Comparison of ENCODE assay signal across 35 cellular contexts in the genomic region with DNA sequence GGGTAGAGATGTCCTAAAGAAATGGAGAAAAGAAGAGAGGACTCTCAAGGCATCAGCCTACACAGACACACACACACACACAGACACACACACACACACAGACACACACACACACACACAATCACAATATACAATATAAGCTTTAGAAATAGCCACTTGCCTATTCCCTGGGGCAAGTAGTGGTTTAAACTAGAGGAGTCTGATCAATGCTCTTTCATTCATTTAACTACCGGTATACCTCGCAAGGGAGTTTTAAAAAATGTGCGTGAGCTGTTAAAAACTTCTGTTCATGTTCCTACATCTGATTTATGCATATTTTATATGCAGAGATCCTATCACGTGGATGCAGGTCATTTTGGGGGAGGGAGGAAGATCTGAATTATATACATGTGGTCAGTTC. TPM values are rescaled to one million over a fixed set of nuclear protein-coding genes. Genes with fewer than 3 reads are reported as not detected.
"Had no signal": no experiment of that assay in that cellular context is flagged by ENCODE, and none has a peak within 500 bp of the region (broad histone marks: within the 10 kb centered on the region; RNA-seq: fewer than 3 reads in every experiment).

No MANE protein-coding gene starts in this region.

- H3K36me3 ChIP-seq: brain microvascular endothelial cell had no signal

- H3K9me3 ChIP-seq: adrenal gland, body of pancreas, breast epithelium had no signal

- H3K27ac ChIP-seq: adrenal gland, body of pancreas, brain microvascular endothelial cell, breast epithelium, VCaP had no signal

- FAIRE-seq: astrocyte, TTC549 had no signal

- DNase-seq: activated B cell treated with CpG ODN at 0.5 μM for 24 hours; activated CD4-positive, alpha-beta memory T cell treated with anti-CD3 and anti-CD28 coated beads for 36 hours; activated CD4-positive, alpha-beta T cell treated with anti-CD3 and anti-CD28 coated beads for 4 hours; activated CD4-positive, alpha-beta T cell treated with anti-CD3 and anti-CD28 coated beads, Interleukin-2, amount 10 ng/mL, durations not matched to agents 24 days and 14 days; activated CD4-positive, alpha-beta T cell treated with anti-CD3 and anti-CD28 coated beads, Interleukin-2, amount 50 U/mL, for 1 hour; activated CD4-positive, alpha-beta T cell treated with anti-CD3 and anti-CD28 coated beads, Interleukin-2, amount 50 U/mL, for 4 hours; activated CD4-positive, CD25-positive, alpha-beta regulatory T cell treated with anti-CD3 and anti-CD28 coated beads, Interleukin-2, amount 50 U/mL, for 72 hours; activated CD8-positive, alpha-beta memory T cell treated with anti-CD3 and anti-CD28 coated beads, Interleukin-2, amount 50 U/mL, for 4 hours; activated CD8-positive, alpha-beta T cell treated with anti-CD3 and anti-CD28 coated beads for 36 hours; activated effector memory CD4-positive, alpha-beta T cell treated with anti-CD3 and anti-CD28 coated beads, Interleukin-2, amount 50 U/mL, for 16 hours; activated gamma-delta T cell treated with Interleukin-2 at 50 U/mL for 16 hours; activated naive CD4-positive, alpha-beta T cell; activated naive CD4-positive, alpha-beta T cell treated with anti-CD3 and anti-CD28 coated beads for 36 hours; activated naive CD4-positive, alpha-beta T cell treated with anti-CD3 and anti-CD28 coated beads, Interleukin-2, amount 50 U/mL, for 16 hours; activated naive CD8-positive, alpha-beta T cell treated with anti-CD3 and anti-CD28 coated beads for 36 hours; activated T-cell treated with anti-CD3 and anti-CD28 coated beads for 4 hours; activated T-cell treated with anti-CD3 and anti-CD28 coated beads, Interleukin-2, amount 50 U/mL, for 1 hour; activated T-cell treated with anti-CD3 and anti-CD28 coated beads, Interleukin-2, amount 50 U/mL, for 4 hours; activated T-cell treated with anti-CD3 and anti-CD28 coated beads, Interleukin-2, amount 50 U/mL, for 72 hours; adrenal gland; amniotic stem cell; aorta; body of pancreas; brain microvascular endothelial cell; central memory CD4-positive, alpha-beta T cell; T-helper 2 cell; T-helper 9 cell had no signal

- H3K27me3 ChIP-seq: adrenal gland, body of pancreas, brain microvascular endothelial cell, breast epithelium had no signal

- H3K4me1 ChIP-seq: adrenal gland, body of pancreas, breast epithelium had no signal

- H3K4me3 ChIP-seq: adrenal gland, body of pancreas, breast epithelium had no signal

- ATAC-seq: activated CD8-positive, alpha-beta T cell treated with anti-CD3 and anti-CD28 coated beads for 36 hours; activated naive CD4-positive, alpha-beta T cell treated with anti-CD3 and anti-CD28 coated beads, Interleukin-2, amount 50 U/mL, for 72 hours; activated T-cell treated with anti-CD3 and anti-CD28 coated beads, Interleukin-2, amount 50 U/mL, for 4 hours; activated T-cell treated with anti-CD3 and anti-CD28 coated beads, Interleukin-2, amount 50 U/mL, for 72 hours; activated T-helper 17 cell treated with anti-CD3 and anti-CD28 coated beads, Interleukin-2, amount 50 U/mL, for 72 hours; body of pancreas had no signal

RNA-seq across cellular contexts. Expression of a gene that starts 56.7 kb away (rescaled TPM):
- total RNA-seq: activated B cell treated with CpG ODN at 0.5 μM for 24 hours; activated CD4-positive, alpha-beta memory T cell treated with anti-CD3 and anti-CD28 coated beads for 36 hours; activated CD4-positive, alpha-beta T cell treated with anti-CD3 and anti-CD28 coated beads, Interleukin-2, amount 10 ng/mL, durations not matched to agents 24 days and 14 days; activated CD8-positive, alpha-beta memory T cell treated with anti-CD3 and anti-CD28 coated beads for 36 hours; activated CD8-positive, alpha-beta T cell treated with anti-CD3 and anti-CD28 coated beads for 36 hours; activated naive CD4-positive, alpha-beta T cell treated with anti-CD3 and anti-CD28 coated beads for 36 hours; activated naive CD4-positive, alpha-beta T cell treated with anti-CD3 and anti-CD28 coated beads, Interleukin-2, amount 50 U/mL, for 72 hours; activated naive CD8-positive, alpha-beta T cell treated with anti-CD3 and anti-CD28 coated beads for 36 hours; activated T-cell treated with anti-CD3 and anti-CD28 coated beads, Interleukin-2, amount 50 U/mL, for 72 hours; activated T-helper 1 cell treated with anti-CD3 and anti-CD28 coated beads, Interleukin-12 subunit alpha, Interleukin-12 subunit beta, Interleukin-2, Interleukin-4 antibody, amounts not matched to agents 30 ng/mL and 10 ng/mL and 1 ng/mL, durations not matched to agents 14 hours and 24 hours and 36 hours; activated T-helper 17 cell treated with anti-CD3 and anti-CD28 coated beads, Interleukin-2, amount 50 U/mL, for 72 hours had no signal
